Comparison of ENCODE assay signal across 20 cellular contexts in genomic region chr3:2614578-2614977, GRCh38.
A peak's percentile ranks its signal among the peaks of the same experiment; 100 is the strongest.
DNase-seq lines count a peak whose midpoint lies in the region; ATAC-seq, FAIRE-seq and TF ChIP-seq lines count a peak whose summit lies in the region.
"Had no signal": no experiment of that assay in that cellular context is flagged by ENCODE, and none has a peak within 500 bp of the region (broad histone marks: within the 10 kb centered on the region; RNA-seq: fewer than 3 reads in every experiment).

No MANE protein-coding gene starts in this region.

- H3K36me3 ChIP-seq in mesenchymal stem cell (ENCODE audit: control insufficient read depth in 1 of 2, insufficient read depth in 2 of 2, low read depth in 1 of 2, low read length in 2 of 2) = no peaks in the 10 kb centered on the region
- H3K36me3 ChIP-seq: BLaER1 treated with 17β-estradiol and CSF1 and Interleukin-3, amounts not matched to agents 10 nM and 100 nM had no signal

- no peak overlapping the region for H3K18ac ChIP-seq in mesenchymal stem cell (ENCODE audit: low read depth in 1 of 2, low read length in 2 of 2)

- H3K4me2 ChIP-seq in mesenchymal stem cell (ENCODE audit: low read length, poor library complexity, severe bottlenecking) = peak overlapping the region; percentile 9
- H3K4me2 ChIP-seq: BLaER1 treated with 17β-estradiol and CSF1 and Interleukin-3, amounts not matched to agents 10 nM and 100 nM had no signal

- H2BK15ac ChIP-seq in mesenchymal stem cell (ENCODE audit: low read depth, poor library complexity, severe bottlenecking) = no peak overlapping the region

- H2BK120ac ChIP-seq in mesenchymal stem cell (ENCODE audit: low read depth, low read length) = no peak overlapping the region

- no peaks in the 10 kb centered on the region for H3K79me1 ChIP-seq in mesenchymal stem cell (replicated peaks; ENCODE audit: low read length, poor library complexity, severe bottlenecking)

- no peak overlapping the region for H3K4ac ChIP-seq in mesenchymal stem cell (ENCODE audit: low read depth in 1 of 2, low read length in 2 of 2)

- peak; percentile 67 for DNase-seq in cerebellar cortex (ENCODE audit: low spot score)
- DNase-seq in mesenchymal stem cell = no peak
- no peak for DNase-seq in GM13977 (ENCODE audit: low spot score)
- no peak for DNase-seq in GM19239 (ENCODE audit: insufficient read length, low spot score)
- DNase-seq: 8988T; ACHN; Caco-2; Calu3; CD4-positive, alpha-beta T cell; CD8-positive, alpha-beta T cell; DMS79 treated with DMSO at 0.1 percent for 48 hours; GDM1 had no signal

- no peak overlapping the region for H2AFZ ChIP-seq in mesenchymal stem cell (ENCODE audit: low read depth, low read length)

- no peak overlapping the region for H2BK12ac ChIP-seq in mesenchymal stem cell (ENCODE audit: low read length in 2 of 2)

- TF ChIP-seq CTCF in VCaP (conservative IDR thresholded peaks at IDR 0.05) (no peak), GM13977 (IDR thresholded peaks at IDR 0.05; ENCODE audit: extremely low read depth, insufficient read depth, missing control alignments) (no peak)

- FAIRE-seq in GM19239 (lab: Jason Lieb, UNC) = no peak
- FAIRE-seq: A204.1, D721Med, GM12891, GM18507 had no signal

- no peaks in the 10 kb centered on the region for H3K9me3 ChIP-seq in mesenchymal stem cell (ENCODE audit: control insufficient read depth, low read length)
- H3K9me3 ChIP-seq: BLaER1 treated with 17β-estradiol and CSF1 and Interleukin-3, amounts not matched to agents 10 nM and 100 nM; Caco-2 had no signal

- H3K27ac ChIP-seq in VCaP (peak overlapping the region; percentile 76), mesenchymal stem cell (ENCODE audit: low read length, poor library complexity, severe bottlenecking) (no peak overlapping the region)
- H3K27ac ChIP-seq: BLaER1 treated with 17β-estradiol and CSF1 and Interleukin-3, amounts not matched to agents 10 nM and 100 nM; C4-2B had no signal

- H3K9ac ChIP-seq in mesenchymal stem cell (ENCODE audit: low read length) = no peak overlapping the region
- H3K9ac ChIP-seq: BLaER1 treated with 17β-estradiol and CSF1 and Interleukin-3, amounts not matched to agents 10 nM and 100 nM had no signal

- WGBS in mesenchymal stem cell = over 99% methylated on average over 3 of the region's 3 CpGs

- no peak overlapping the region for H3K23ac ChIP-seq in mesenchymal stem cell (ENCODE audit: low read length in 2 of 2)

- no peak overlapping the region for H3K14ac ChIP-seq in mesenchymal stem cell (ENCODE audit: low read length in 2 of 2)

- H3K27me3 ChIP-seq in mesenchymal stem cell (ENCODE audit: control insufficient read depth in 1 of 2, insufficient read depth in 1 of 2, low read length in 2 of 2) = no peaks in the 10 kb centered on the region
- H3K27me3 ChIP-seq: BLaER1 treated with 17β-estradiol and CSF1 and Interleukin-3, amounts not matched to agents 10 nM and 100 nM had no signal

- in situ Hi-C loops in GM13977 (cut with MboI; ENCODE audit: low pct_unique_long_range_greater_than_20kb, low sequenced_read_pairs, unreplicated experiment) = no loop called here

- H4K8ac ChIP-seq in mesenchymal stem cell (ENCODE audit: low read length) = no peak overlapping the region

- H3K4me1 ChIP-seq in mesenchymal stem cell (ENCODE audit: control insufficient read depth, insufficient read depth, low read depth, low read length) = no peaks in the 10 kb centered on the region
- H3K4me1 ChIP-seq: BLaER1 treated with 17β-estradiol and CSF1 and Interleukin-3, amounts not matched to agents 10 nM and 100 nM; Caco-2 had no signal

- H3K4me3 ChIP-seq in mesenchymal stem cell (ENCODE audit: insufficient read depth in 1 of 2, low read depth in 1 of 2, low read length in 2 of 2) = no peak overlapping the region
- H3K4me3 ChIP-seq: BLaER1 treated with 17β-estradiol and CSF1 and Interleukin-3, amounts not matched to agents 10 nM and 100 nM had no signal

- no peak for ATAC-seq in GM19452 (IDR thresholded peaks at IDR 0.05; ENCODE audit: unreplicated experiment)
- ATAC-seq: CD8-positive, alpha-beta T cell had no signal

- H4K91ac ChIP-seq in mesenchymal stem cell (ENCODE audit: low read length) = no peak overlapping the region

- H2AK5ac ChIP-seq in mesenchymal stem cell (ENCODE audit: low read length, severe bottlenecking) = no peak overlapping the region

- no peak overlapping the region for H2BK5ac ChIP-seq in mesenchymal stem cell (ENCODE audit: low read depth, low read length, poor library complexity, severe bottlenecking)
